In the genomic region with DNA sequence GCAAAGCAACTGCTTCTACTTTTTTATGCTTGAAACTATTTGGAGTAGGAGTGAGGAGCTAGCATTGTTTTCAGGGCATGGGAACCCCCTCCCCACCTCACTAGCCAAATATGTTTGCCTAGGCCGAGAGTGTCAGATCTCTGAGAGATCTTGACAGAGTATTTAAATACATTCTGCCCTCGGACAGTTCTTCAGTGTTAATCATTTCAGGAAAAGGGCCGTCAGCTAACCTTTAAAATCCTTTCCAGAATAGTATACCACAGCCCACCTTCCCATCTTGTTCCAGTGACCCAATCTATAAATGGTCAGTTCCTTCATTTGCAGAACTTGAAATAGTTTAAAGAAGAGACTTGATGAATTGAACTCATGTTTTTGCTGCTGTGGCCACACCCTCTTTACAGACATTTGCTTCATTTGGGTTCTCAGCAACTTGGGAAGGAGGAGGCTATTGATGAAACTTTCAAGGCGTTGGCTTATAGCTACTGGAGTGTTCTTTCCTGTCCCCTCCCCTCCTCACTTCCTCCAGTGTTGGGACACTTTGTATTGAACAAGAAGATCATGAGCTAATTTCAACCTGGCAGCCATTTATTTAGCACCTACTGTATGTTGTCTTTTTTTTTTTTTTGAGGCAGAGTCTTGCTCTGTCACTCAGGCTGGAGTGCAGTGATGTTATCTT, we compare ENCODE assay signal across 9 cellular contexts. TPM values are rescaled to one million over a fixed set of nuclear protein-coding genes. Genes with fewer than 3 reads are reported as not detected.
A peak's percentile ranks its signal among the peaks of the same experiment; 100 is the strongest.
DNase-seq lines count a peak whose midpoint lies in the region; ATAC-seq, FAIRE-seq and TF ChIP-seq lines count a peak whose summit lies in the region.
"Not testable (repeated sequence)": the region's sequence is repeated elsewhere in the genome, so short reads cannot be mapped to it uniquely, and the experiment has no call there.
"Had no signal": no experiment of that assay in that cellular context is flagged by ENCODE, and none has a peak within 500 bp of the region (broad histone marks: within the 10 kb centered on the region; RNA-seq: fewer than 3 reads in every experiment).

No MANE protein-coding gene starts in this region.

- DNase-seq in CD14-positive monocyte (ENCODE audit: low spot score) (peak; percentile 52), MV-4-11 (lab: John Stamatoyannopoulos, UW) (peak; percentile 58), heart left ventricle (peak in 2 of 5 donors; percentile 4 to 25), HepG2 (ENCODE audit: low spot score) (peak; percentile 16)
- not testable (repeated sequence) for DNase-seq in T-helper 2 cell treated with Interferon-gamma antibody and Interleukin-4, amounts not matched to agents 5 μg/mL and 100 μg/mL, for 36 hours (ENCODE audit: low spot score); coronary artery (ENCODE audit: low spot score); pancreas; thoracic aorta (ENCODE audit: low spot score)

- not testable (repeated sequence) for H3K9ac ChIP-seq in HepG2 (ENCODE audit: insufficient read depth, low read depth, low read length)

- WGBS in heart left ventricle, 4 donors: 51 to 66% (median 55%) methylated on average over 4 of the region's 4 CpGs
- 26% methylated on average over 4 of the region's 4 CpGs for WGBS in HepG2 (ENCODE audit: low lambda C conversion rate)
- WGBS in pancreas, 2 donors: 51 to 53% methylated on average over 4 of the region's 4 CpGs

- not testable (repeated sequence) for H3K27me3 ChIP-seq in heart left ventricle; HepG2 (ENCODE audit: control insufficient read depth in 1 of 2, insufficient read depth in 2 of 2, low read length in 2 of 2); pancreas; thoracic aorta (replicated peaks; ENCODE audit: insufficient read depth)

- TF ChIP-seq EP300 in HepG2 (IDR thresholded peaks at IDR 0.05; ENCODE audit: low read depth in 2 of 2, low read length in 2 of 2); HepG2 (CRISPR knock-in tag; IDR thresholded peaks at IDR 0.05; ENCODE audit: borderline replicate concordance): not testable (repeated sequence)

- POLR2A ChIA-PET in HepG2 (lab: Yijun Ruan, JAX): not testable (repeated sequence)

- peak overlapping the region in 1 of 2 donors; percentile 82 for H3K27ac ChIP-seq in coronary artery
- peak overlapping the region in 6 of 12 donors; percentile 17 to 62 (median 48) for H3K27ac ChIP-seq in heart left ventricle
- H3K27ac ChIP-seq in HepG2 (ENCODE audit: extremely low read length, insufficient read depth, low read length): not testable (repeated sequence)
- H3K27ac ChIP-seq in pancreas: peak overlapping the region in 3 of 4 donors; percentile 17 to 52 (median 44)
- H3K27ac ChIP-seq in thoracic aorta: peak overlapping the region in 1 of 2 donors; percentile 16

- not testable (repeated sequence) for H3K36me3 ChIP-seq in heart left ventricle; HepG2 (replicated peaks in 1 of 2; ENCODE audit: control insufficient read depth in 1 of 2, insufficient read depth in 2 of 2, low read length in 2 of 2); pancreas; thoracic aorta

- H3K4me3 Mint-ChIP-seq in CD14-positive monocyte: peak overlapping the region in 1 of 2 donors; percentile 21
- H3K4me3 Mint-ChIP-seq in T-helper 2 cell treated with Interferon-gamma antibody and Interleukin-4, amounts not matched to agents 5 μg/mL and 100 μg/mL, for 36 hours: peak overlapping the region; percentile 41

- H3K4me2 ChIP-seq in HepG2 (ENCODE audit: low read depth, low read length): peak overlapping the region; percentile 42

- CTCF ChIA-PET in HepG2 (lab: Yijun Ruan, JAX; ENCODE audit: low intra/inter-chr PET ratio, low total read pairs): not testable (repeated sequence)

- not testable (repeated sequence) for H3K27me3 Mint-ChIP-seq in CD14-positive monocyte (ENCODE audit: low read depth in 3 of 3); T-helper 2 cell treated with Interferon-gamma antibody and Interleukin-4, amounts not matched to agents 5 μg/mL and 100 μg/mL, for 36 hours (ENCODE audit: low read depth)

- not testable (repeated sequence) for FAIRE-seq in HepG2 (lab: Jason Lieb, UNC); pancreas (lab: Jason Lieb, UNC)

- not testable (repeated sequence) for H3K4me1 ChIP-seq in heart left ventricle; HepG2 (ENCODE audit: insufficient read depth, low read length); pancreas; thoracic aorta (ENCODE audit: control insufficient read depth in 1 of 2, low read depth in 2 of 2)

- ATAC-seq in heart left ventricle: peak; percentile 73 to 85 (median 83)
- ATAC-seq in HepG2: peak; percentile 80
- ATAC-seq in pancreas: peak in 3 of 4 donors; percentile 12 to 26 (median 13)
- not testable (repeated sequence) for ATAC-seq in thoracic aorta (ENCODE audit: insufficient number of reproducible peaks, low FRiP score, low read depth)

- not testable (repeated sequence) for H3K79me2 ChIP-seq in HepG2 (ENCODE audit: insufficient read depth, low read length)

- H3K27ac Mint-ChIP-seq in CD14-positive monocyte: peak overlapping the region; percentile 68 to 86 (median 76)
- H3K27ac Mint-ChIP-seq in T-helper 2 cell treated with Interferon-gamma antibody and Interleukin-4, amounts not matched to agents 5 μg/mL and 100 μg/mL, for 36 hours: not testable (repeated sequence)

- TF ChIP-seq POLR2A in heart left ventricle (IDR thresholded peaks at IDR 0.05); HepG2 (IDR thresholded peaks at IDR 0.05; ENCODE audit: insufficient read depth in 1 of 2, low read depth in 2 of 2, low read length in 2 of 2): not testable (repeated sequence)

- not testable (repeated sequence) for H4K20me1 ChIP-seq in HepG2 (ENCODE audit: insufficient read depth, low read length)

- not testable (repeated sequence) for H3K9me3 ChIP-seq in heart left ventricle; HepG2 (ENCODE audit: low read length); pancreas; thoracic aorta

- H3K4me3 ChIP-seq in coronary artery: peak overlapping the region; percentile 56
- H3K4me3 ChIP-seq in heart left ventricle, pancreas: not testable (repeated sequence)
- H3K4me3 ChIP-seq in HepG2 (replicated peaks in 1 of 3; ENCODE audit: insufficient read depth in 1 of 3, low read depth in 2 of 3, low read length in 3 of 3): peak overlapping the region in 1 of 3 experiments; percentile 33; a peak in 3 of 6 replicates
- H3K4me3 ChIP-seq in thoracic aorta: peak overlapping the region; percentile 43

- not testable (repeated sequence) for TF ChIP-seq RAD21 in HepG2 (CRISPR knock-in tag; IDR thresholded peaks at IDR 0.05)

- not testable (repeated sequence) for BruUV-seq in HepG2 (replicated peaks; lab: Mats Ljungman, UMichigan)

- H3K36me3 Mint-ChIP-seq in CD14-positive monocyte; T-helper 2 cell treated with Interferon-gamma antibody and Interleukin-4, amounts not matched to agents 5 μg/mL and 100 μg/mL, for 36 hours (ENCODE audit: low read depth): not testable (repeated sequence)

- in situ Hi-C loops in HepG2 (cut with HindIII; ENCODE audit: extremely low pct_ligation_motif_present, low pct_unique_long_range_greater_than_20kb): not testable (repeated sequence)

- H2AFZ ChIP-seq in HepG2 (ENCODE audit: low read length): not testable (repeated sequence)

- H3K4me1 Mint-ChIP-seq in CD14-positive monocyte: peaks cover 14% of the 10 kb centered on the region
- H3K4me1 Mint-ChIP-seq in T-helper 2 cell treated with Interferon-gamma antibody and Interleukin-4, amounts not matched to agents 5 μg/mL and 100 μg/mL, for 36 hours (ENCODE audit: low read depth): not testable (repeated sequence)

- TF ChIP-seq CTCF in CD14-positive monocyte (IDR thresholded peaks at IDR 0.05); coronary artery (IDR thresholded peaks at IDR 0.05); heart left ventricle (IDR thresholded peaks at IDR 0.05); HepG2 (CRISPR knock-in tag; IDR thresholded peaks at IDR 0.05); pancreas (IDR thresholded peaks at IDR 0.05); thoracic aorta (IDR thresholded peaks at IDR 0.05): not testable (repeated sequence)

- intact Hi-C loops in CD14-positive monocyte (cut with micrococcal nuclease); heart left ventricle (cut with DNase I); HepG2 (cut with micrococcal nuclease; ENCODE audit: unreplicated experiment); pancreas (cut with DNase I): not testable (repeated sequence)

- not testable (repeated sequence) for H3K9me3 Mint-ChIP-seq in CD14-positive monocyte; T-helper 2 cell treated with Interferon-gamma antibody and Interleukin-4, amounts not matched to agents 5 μg/mL and 100 μg/mL, for 36 hours

RNA-seq across cellular contexts. Expression of a gene that starts 17.1 kb away (rescaled TPM):
- polyA plus RNA-seq in CD14-positive monocyte (10 to 100 TPM; 13.6 to 19.3 TPM), heart left ventricle (10 to 100 TPM in 1 of 2 donors, 1 to 10 TPM in 1; 8.8 to 11.0 TPM), HepG2 (2011; rRNA removed) (10.0 and 11.5 TPM in 2 replicates), pancreas (10 to 100 TPM in 1 of 2 donors, 1 to 10 TPM in 1; 9.2 to 12.8 TPM)
- total RNA-seq in heart left ventricle (10 to 100 TPM; 11.2 to 56.3 (median 17.7) TPM), HepG2 (2016; rRNA removed; fragmentation: Illumina TruSeq; extraction: Trizol) (24.0 and 25.2 TPM in 2 replicates), pancreas (10 to 100 TPM in 5 of 6 donors, 1 to 10 TPM in 1; 8.0 to 36.3 (median 13.3) TPM), thoracic aorta (10 to 100 TPM; 70.8 to 86.4 TPM)
- total RNA-seq in HepG2 (2016; cell fraction: cytosol; rRNA removed; fragmentation: Illumina TruSeq; extraction: Trizol; ENCODE audit: low read depth): 5.7 and 6.3 TPM in 2 replicates
- total RNA-seq in HepG2 (2016; cell fraction: insoluble cytoplasmic fraction; rRNA removed; fragmentation: Illumina TruSeq; extraction: Trizol): 18.9 and 23.5 TPM in 2 replicates
- 15.8 TPM in 2 replicates for total RNA-seq in HepG2 (2016; cell fraction: membrane; rRNA removed; fragmentation: Illumina TruSeq; extraction: Trizol)
- total RNA-seq in HepG2 (2016; cell fraction: nucleus; rRNA removed; fragmentation: Illumina TruSeq; extraction: Trizol): 48.6 and 58.1 TPM in 2 replicates
- polyA plus RNA-seq in HepG2 (2011; cell fraction: cytosol; rRNA removed): 6.9 and 8.6 TPM in 2 replicates
- 65.0 and 69.3 TPM in 2 replicates for polyA plus RNA-seq in HepG2 (2011; cell fraction: nucleus; rRNA removed)
- polyA plus RNA-seq in HepG2 (2012): 22.0 and 24.4 TPM in 2 replicates
- polyA plus RNA-seq in HepG2 (2016; cell fraction: cytosol; fragmentation: Illumina TruSeq; extraction: Trizol; ENCODE audit: low read depth): 1.1 TPM in 2 replicates
- polyA plus RNA-seq in HepG2 (2016; cell fraction: insoluble cytoplasmic fraction; fragmentation: Illumina TruSeq; extraction: Trizol; ENCODE audit: low read depth): 16.9 and 21.4 TPM in 2 replicates
- polyA plus RNA-seq in HepG2 (2016; cell fraction: membrane; fragmentation: Illumina TruSeq; extraction: Trizol; ENCODE audit: low read depth): 5.0 and 5.1 TPM in 2 replicates
- 50.7 and 50.9 TPM in 2 replicates for polyA plus RNA-seq in HepG2 (2016; cell fraction: nucleus; fragmentation: Illumina TruSeq; extraction: Trizol; ENCODE audit: insufficient read depth, low read depth)
- polyA minus RNA-seq in HepG2 (2011; rRNA and poly(A)+ RNA removed; ENCODE audit: low replicate concordance): 29.3 and 38.3 TPM in 2 replicates
- polyA minus RNA-seq in HepG2 (2011; cell fraction: cytosol; rRNA and poly(A)+ RNA removed): 19.2 and 22.7 TPM in 2 replicates
- 95.4 and 97.9 TPM in 2 replicates for polyA minus RNA-seq in HepG2 (2011; cell fraction: nucleus; rRNA and poly(A)+ RNA removed)

RNA-seq across cellular contexts. Expression of a gene that starts 17.8 kb away (rescaled TPM):
- polyA plus RNA-seq in CD14-positive monocyte: 1 to 10 TPM; 3.9 to 6.3 TPM
- total RNA-seq in heart left ventricle: 1 to 10 TPM in 3 of 9 donors, under 1 TPM in 4, not detected in 2; 0.22 to 5.8 (median 0.65) TPM
- under 1 TPM; 0.46 to 0.65 TPM for polyA plus RNA-seq in heart left ventricle
- 7.1 and 10.1 TPM in 2 replicates for total RNA-seq in HepG2 (2016; rRNA removed; fragmentation: Illumina TruSeq; extraction: Trizol)
- total RNA-seq in HepG2 (2016; cell fraction: cytosol; rRNA removed; fragmentation: Illumina TruSeq; extraction: Trizol; ENCODE audit: low read depth): 1.9 and 3.7 TPM in 2 replicates
- 8.9 and 9.1 TPM in 2 replicates for total RNA-seq in HepG2 (2016; cell fraction: insoluble cytoplasmic fraction; rRNA removed; fragmentation: Illumina TruSeq; extraction: Trizol)
- 6.5 and 7.4 TPM in 2 replicates for total RNA-seq in HepG2 (2016; cell fraction: membrane; rRNA removed; fragmentation: Illumina TruSeq; extraction: Trizol)
- total RNA-seq in HepG2 (2016; cell fraction: nucleus; rRNA removed; fragmentation: Illumina TruSeq; extraction: Trizol): 7.1 and 8.4 TPM in 2 replicates
- polyA plus RNA-seq in HepG2 (2011; rRNA removed): 4.4 and 11.1 TPM in 2 replicates
- polyA plus RNA-seq in HepG2 (2011; cell fraction: cytosol; rRNA removed): 4.3 and 4.5 TPM in 2 replicates
- polyA plus RNA-seq in HepG2 (2011; cell fraction: nucleus; rRNA removed): 4.7 and 5.1 TPM in 2 replicates
- 4.0 and 6.9 TPM in 2 replicates for polyA plus RNA-seq in HepG2 (2012)
- polyA plus RNA-seq in HepG2 (2016; cell fraction: cytosol; fragmentation: Illumina TruSeq; extraction: Trizol; ENCODE audit: low read depth): 1.6 and 2.2 TPM in 2 replicates
- 14.1 and 14.9 TPM in 2 replicates for polyA plus RNA-seq in HepG2 (2016; cell fraction: insoluble cytoplasmic fraction; fragmentation: Illumina TruSeq; extraction: Trizol; ENCODE audit: low read depth)
- 3.7 and 4.4 TPM in 2 replicates for polyA plus RNA-seq in HepG2 (2016; cell fraction: membrane; fragmentation: Illumina TruSeq; extraction: Trizol; ENCODE audit: low read depth)
- 14.2 and 15.7 TPM in 2 replicates for polyA plus RNA-seq in HepG2 (2016; cell fraction: nucleus; fragmentation: Illumina TruSeq; extraction: Trizol; ENCODE audit: insufficient read depth, low read depth)
- polyA minus RNA-seq in HepG2 (2011; rRNA and poly(A)+ RNA removed; ENCODE audit: low replicate concordance): 5.4 and 26.5 TPM in 2 replicates
- polyA minus RNA-seq in HepG2 (2011; cell fraction: cytosol; rRNA and poly(A)+ RNA removed): 3.6 and 5.5 TPM in 2 replicates
- polyA minus RNA-seq in HepG2 (2011; cell fraction: nucleus; rRNA and poly(A)+ RNA removed): 5.5 and 11.1 TPM in 2 replicates
- 1 to 10 TPM in 1 of 6 donors, under 1 TPM in 2, not detected in 3; 0.98 to 1.6 (median 0.98) TPM for total RNA-seq in pancreas
- under 1 TPM; 0.63 to 0.84 TPM for polyA plus RNA-seq in pancreas
- total RNA-seq in thoracic aorta: 1 to 10 TPM; 2.8 to 4.9 TPM
- total RNA-seq: ureter had no signal
